Comparison of ENCODE assay signal across 1 cellular context in genomic region chr15:82648257-82649103, GRCh38.
TF ChIP-seq lines count a peak whose summit lies in the region.

No MANE protein-coding gene starts in this region.

TF ChIP-seq in WTC11, 78 proteins besides CTCF, POLR2A, EP300 and RAD21 (continued from another document):
- TF ChIP-seq ZNF532 (CRISPR knock-in tag; IDR thresholded peaks at IDR 0.05; ENCODE audit: borderline replicate concordance) (no peak), E2F1 (CRISPR knock-in tag; IDR thresholded peaks at IDR 0.05) (0 out of 2 replicates have a peak, but pooled peaks have one; percentile 46), ELF4 (CRISPR knock-in tag; IDR thresholded peaks at IDR 0.05; ENCODE audit: low read depth) (peak; percentile 61; the same call in 1 of the 2 replicates), ETV6 (CRISPR knock-in tag; IDR thresholded peaks at IDR 0.05) (peak; percentile 54; the same call in 1 of the 2 replicates), OVOL2 (CRISPR knock-in tag; IDR thresholded peaks at IDR 0.05; ENCODE audit: borderline replicate concordance) (no peak), SMAD3 (CRISPR knock-in tag; IDR thresholded peaks at IDR 0.05; ENCODE audit: borderline replicate concordance) (0 out of 2 replicates have a peak, but pooled peaks have one; percentile 34), EMX1 (CRISPR knock-in tag; IDR thresholded peaks at IDR 0.05) (no peak), TEAD1 (CRISPR knock-in tag; IDR thresholded peaks at IDR 0.05) (no peak; the same call in 1 of the 2 replicates), USF1 (CRISPR knock-in tag; IDR thresholded peaks at IDR 0.05) (no peak), SMAD4 (CRISPR knock-in tag; IDR thresholded peaks at IDR 0.05) (no peak)
TF ChIP-seq in WTC11: peak in this region for 14.
